ENCODE assay signal across 1 cellular context in genomic region chr10:118594392-118595063, GRCh38.
TF ChIP-seq lines count a peak whose summit lies in the region.

No MANE protein-coding gene starts in this region.

TF ChIP-seq in A549, 52 proteins besides CTCF, POLR2A, EP300 and RAD21 (continued from another document):
- TF ChIP-seq, protein P1, sequence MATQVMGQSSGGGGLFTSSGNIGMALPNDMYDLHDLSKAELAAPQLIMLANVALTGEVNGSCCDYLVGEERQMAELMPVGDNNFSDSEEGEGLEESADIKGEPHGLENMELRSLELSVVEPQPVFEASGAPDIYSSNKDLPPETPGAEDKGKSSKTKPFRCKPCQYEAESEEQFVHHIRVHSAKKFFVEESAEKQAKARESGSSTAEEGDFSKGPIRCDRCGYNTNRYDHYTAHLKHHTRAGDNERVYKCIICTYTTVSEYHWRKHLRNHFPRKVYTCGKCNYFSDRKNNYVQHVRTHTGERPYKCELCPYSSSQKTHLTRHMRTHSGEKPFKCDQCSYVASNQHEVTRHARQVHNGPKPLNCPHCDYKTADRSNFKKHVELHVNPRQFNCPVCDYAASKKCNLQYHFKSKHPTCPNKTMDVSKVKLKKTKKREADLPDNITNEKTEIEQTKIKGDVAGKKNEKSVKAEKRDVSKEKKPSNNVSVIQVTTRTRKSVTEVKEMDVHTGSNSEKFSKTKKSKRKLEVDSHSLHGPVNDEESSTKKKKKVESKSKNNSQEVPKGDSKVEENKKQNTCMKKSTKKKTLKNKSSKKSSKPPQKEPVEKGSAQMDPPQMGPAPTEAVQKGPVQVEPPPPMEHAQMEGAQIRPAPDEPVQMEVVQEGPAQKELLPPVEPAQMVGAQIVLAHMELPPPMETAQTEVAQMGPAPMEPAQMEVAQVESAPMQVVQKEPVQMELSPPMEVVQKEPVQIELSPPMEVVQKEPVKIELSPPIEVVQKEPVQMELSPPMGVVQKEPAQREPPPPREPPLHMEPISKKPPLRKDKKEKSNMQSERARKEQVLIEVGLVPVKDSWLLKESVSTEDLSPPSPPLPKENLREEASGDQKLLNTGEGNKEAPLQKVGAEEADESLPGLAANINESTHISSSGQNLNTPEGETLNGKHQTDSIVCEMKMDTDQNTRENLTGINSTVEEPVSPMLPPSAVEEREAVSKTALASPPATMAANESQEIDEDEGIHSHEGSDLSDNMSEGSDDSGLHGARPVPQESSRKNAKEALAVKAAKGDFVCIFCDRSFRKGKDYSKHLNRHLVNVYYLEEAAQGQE (IDR thresholded peaks at IDR 0.05): peak; percentile 83
- no peak for TF ChIP-seq TP53 (CRISPR knock-in tag; IDR thresholded peaks at IDR 0.05)
- TF ChIP-seq ZFP36 (IDR thresholded peaks at IDR 0.05; ENCODE audit: borderline replicate concordance, partially characterized antibody): no peak
- TF ChIP-seq CEBPB (IDR thresholded peaks at IDR 0.05): no peak
- peak; percentile 36; the same call in 1 of the 2 replicates for TF ChIP-seq USF2 (IDR thresholded peaks at IDR 0.05)
- 0 out of 2 replicates have a peak, but pooled peaks have one; percentile 36 for TF ChIP-seq EHMT2 (IDR thresholded peaks at IDR 0.05; ENCODE audit: low read depth)
- peak; percentile 36; the same call in 2 of the 3 replicates for TF ChIP-seq SMC3 (IDR thresholded peaks at IDR 0.05)
- TF ChIP-seq, protein P2, sequence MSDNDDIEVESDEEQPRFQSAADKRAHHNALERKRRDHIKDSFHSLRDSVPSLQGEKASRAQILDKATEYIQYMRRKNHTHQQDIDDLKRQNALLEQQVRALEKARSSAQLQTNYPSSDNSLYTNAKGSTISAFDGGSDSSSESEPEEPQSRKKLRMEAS (IDR thresholded peaks at IDR 0.05): peak; percentile 64
- TF ChIP-seq EHF (CRISPR knock-in tag; IDR thresholded peaks at IDR 0.05): no peak
- no peak for TF ChIP-seq ESRRA (IDR thresholded peaks at IDR 0.05; ENCODE audit: borderline replicate concordance, low read length)
